ENCODE assay signal across 1 cellular context in genomic region chr11:114259551-114259983, GRCh38.
TF ChIP-seq lines count a peak whose summit lies in the region.

No MANE protein-coding gene starts in this region.

TF ChIP-seq in HEK293, 187 proteins besides CTCF, POLR2A, EP300 and RAD21 (continued from another document):
- TF ChIP-seq ZNF449 (tag by site-specific recombination; IDR thresholded peaks at IDR 0.05) (peak; percentile 31; the same call in 1 of the 2 replicates), ZNF558 (tag by site-specific recombination; IDR thresholded peaks at IDR 0.05) (no peak), ZNF501 (tag by site-specific recombination; IDR thresholded peaks at IDR 0.05) (no peak), SP7 (tag by site-specific recombination; IDR thresholded peaks at IDR 0.05) (peak; percentile 88), ZBTB21 (tag by site-specific recombination; IDR thresholded peaks at IDR 0.05) (no peak), ZNF146 (tag by site-specific recombination; IDR thresholded peaks at IDR 0.05) (no peak), ZNF571 (tag by site-specific recombination; IDR thresholded peaks at IDR 0.05) (no peak), ZNF48 (tag by site-specific recombination; IDR thresholded peaks at IDR 0.05) (no peak), ZNF202 (tag by site-specific recombination; IDR thresholded peaks at IDR 0.05; ENCODE audit: borderline replicate concordance) (no peak), ZNF37A (tag by site-specific recombination; IDR thresholded peaks at IDR 0.05) (no peak), ZNF585B (tag by site-specific recombination; IDR thresholded peaks at IDR 0.05) (no peak), GLIS2 (tag by site-specific recombination; IDR thresholded peaks at IDR 0.05) (0 out of 2 replicates have a peak, but pooled peaks have one; percentile 31), SP2 (tag by site-specific recombination; IDR thresholded peaks at IDR 0.05) (no peak), ZNF529 (tag by site-specific recombination; IDR thresholded peaks at IDR 0.05; ENCODE audit: insufficient replicate concordance) (no peak), HOXC10 (CRISPR knock-in tag; IDR thresholded peaks at IDR 0.05) (no peak), ZNF174 (tag by site-specific recombination; IDR thresholded peaks at IDR 0.05) (no peak), ZNF324 (tag by site-specific recombination; IDR thresholded peaks at IDR 0.05) (no peak), ZNF138 (tag by site-specific recombination; IDR thresholded peaks at IDR 0.05; ENCODE audit: borderline replicate concordance) (no peak), ZNF544 (tag by site-specific recombination; IDR thresholded peaks at IDR 0.05) (no peak), ZNF362 (tag by site-specific recombination; IDR thresholded peaks at IDR 0.05) (no peak), PRDM1 (tag by site-specific recombination; IDR thresholded peaks at IDR 0.05) (no peak), ZNF596 (tag by site-specific recombination; IDR thresholded peaks at IDR 0.05) (peak; percentile 86), HOXD13 (CRISPR knock-in tag; IDR thresholded peaks at IDR 0.05; ENCODE audit: borderline replicate concordance) (no peak), ZNF777 (tag by site-specific recombination; IDR thresholded peaks at IDR 0.05; ENCODE audit: borderline replicate concordance) (no peak), SALL2 (tag by site-specific recombination; IDR thresholded peaks at IDR 0.05; ENCODE audit: borderline replicate concordance) (no peak), ZNF600 (tag by site-specific recombination; IDR thresholded peaks at IDR 0.05) (no peak), ZNF747 (tag by site-specific recombination; IDR thresholded peaks at IDR 0.05) (no peak), FEZF1 (tag by site-specific recombination; IDR thresholded peaks at IDR 0.05) (peak; percentile 55; the same call in 1 of the 2 replicates), SCRT1 (tag by site-specific recombination; IDR thresholded peaks at IDR 0.05; ENCODE audit: borderline replicate concordance) (no peak), MZF1 (tag by site-specific recombination; IDR thresholded peaks at IDR 0.05; ENCODE audit: borderline replicate concordance) (no peak), ZNF211 (tag by site-specific recombination; IDR thresholded peaks at IDR 0.05; ENCODE audit: low read depth) (no peak), RBAK (tag by site-specific recombination; IDR thresholded peaks at IDR 0.05) (no peak), ZNF830 (tag by site-specific recombination; IDR thresholded peaks at IDR 0.05; ENCODE audit: low read depth) (no peak), ZNF292 (tag by site-specific recombination; IDR thresholded peaks at IDR 0.05; ENCODE audit: borderline replicate concordance, low read depth) (no peak), ZNF184 (tag by site-specific recombination; IDR thresholded peaks at IDR 0.05) (no peak), ZNF121 (tag by site-specific recombination; IDR thresholded peaks at IDR 0.05) (no peak), ZNF157 (tag by site-specific recombination; IDR thresholded peaks at IDR 0.05) (no peak), BCL11A (tag by site-specific recombination; IDR thresholded peaks at IDR 0.05; ENCODE audit: low read depth) (no peak), ZNF610 (tag by site-specific recombination; IDR thresholded peaks at IDR 0.05; ENCODE audit: borderline replicate concordance) (peak; percentile 87; the same call in 1 of the 2 replicates), ZNF280C (tag by site-specific recombination; IDR thresholded peaks at IDR 0.05) (no peak), ZNF654 (tag by site-specific recombination; IDR thresholded peaks at IDR 0.05; ENCODE audit: low read depth) (no peak), REPIN1 (tag by site-specific recombination; IDR thresholded peaks at IDR 0.05; ENCODE audit: low read depth) (no peak), ZNF660 (tag by site-specific recombination; IDR thresholded peaks at IDR 0.05) (peak; percentile 65; the same call in 1 of the 2 replicates), ZNF707 (tag by site-specific recombination; IDR thresholded peaks at IDR 0.05) (no peak), SETDB1 (IDR thresholded peaks at IDR 0.05; ENCODE audit: insufficient read length, low read length) (no peak), ZNF677 (tag by site-specific recombination; IDR thresholded peaks at IDR 0.05) (no peak)
- TF ChIP-seq, protein P1, sequence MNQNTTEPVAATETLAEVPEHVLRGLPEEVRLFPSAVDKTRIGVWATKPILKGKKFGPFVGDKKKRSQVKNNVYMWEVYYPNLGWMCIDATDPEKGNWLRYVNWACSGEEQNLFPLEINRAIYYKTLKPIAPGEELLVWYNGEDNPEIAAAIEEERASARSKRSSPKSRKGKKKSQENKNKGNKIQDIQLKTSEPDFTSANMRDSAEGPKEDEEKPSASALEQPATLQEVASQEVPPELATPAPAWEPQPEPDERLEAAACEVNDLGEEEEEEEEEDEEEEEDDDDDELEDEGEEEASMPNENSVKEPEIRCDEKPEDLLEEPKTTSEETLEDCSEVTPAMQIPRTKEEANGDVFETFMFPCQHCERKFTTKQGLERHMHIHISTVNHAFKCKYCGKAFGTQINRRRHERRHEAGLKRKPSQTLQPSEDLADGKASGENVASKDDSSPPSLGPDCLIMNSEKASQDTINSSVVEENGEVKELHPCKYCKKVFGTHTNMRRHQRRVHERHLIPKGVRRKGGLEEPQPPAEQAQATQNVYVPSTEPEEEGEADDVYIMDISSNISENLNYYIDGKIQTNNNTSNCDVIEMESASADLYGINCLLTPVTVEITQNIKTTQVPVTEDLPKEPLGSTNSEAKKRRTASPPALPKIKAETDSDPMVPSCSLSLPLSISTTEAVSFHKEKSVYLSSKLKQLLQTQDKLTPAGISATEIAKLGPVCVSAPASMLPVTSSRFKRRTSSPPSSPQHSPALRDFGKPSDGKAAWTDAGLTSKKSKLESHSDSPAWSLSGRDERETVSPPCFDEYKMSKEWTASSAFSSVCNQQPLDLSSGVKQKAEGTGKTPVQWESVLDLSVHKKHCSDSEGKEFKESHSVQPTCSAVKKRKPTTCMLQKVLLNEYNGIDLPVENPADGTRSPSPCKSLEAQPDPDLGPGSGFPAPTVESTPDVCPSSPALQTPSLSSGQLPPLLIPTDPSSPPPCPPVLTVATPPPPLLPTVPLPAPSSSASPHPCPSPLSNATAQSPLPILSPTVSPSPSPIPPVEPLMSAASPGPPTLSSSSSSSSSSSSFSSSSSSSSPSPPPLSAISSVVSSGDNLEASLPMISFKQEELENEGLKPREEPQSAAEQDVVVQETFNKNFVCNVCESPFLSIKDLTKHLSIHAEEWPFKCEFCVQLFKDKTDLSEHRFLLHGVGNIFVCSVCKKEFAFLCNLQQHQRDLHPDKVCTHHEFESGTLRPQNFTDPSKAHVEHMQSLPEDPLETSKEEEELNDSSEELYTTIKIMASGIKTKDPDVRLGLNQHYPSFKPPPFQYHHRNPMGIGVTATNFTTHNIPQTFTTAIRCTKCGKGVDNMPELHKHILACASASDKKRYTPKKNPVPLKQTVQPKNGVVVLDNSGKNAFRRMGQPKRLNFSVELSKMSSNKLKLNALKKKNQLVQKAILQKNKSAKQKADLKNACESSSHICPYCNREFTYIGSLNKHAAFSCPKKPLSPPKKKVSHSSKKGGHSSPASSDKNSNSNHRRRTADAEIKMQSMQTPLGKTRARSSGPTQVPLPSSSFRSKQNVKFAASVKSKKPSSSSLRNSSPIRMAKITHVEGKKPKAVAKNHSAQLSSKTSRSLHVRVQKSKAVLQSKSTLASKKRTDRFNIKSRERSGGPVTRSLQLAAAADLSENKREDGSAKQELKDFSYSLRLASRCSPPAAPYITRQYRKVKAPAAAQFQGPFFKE (tag by site-specific recombination; IDR thresholded peaks at IDR 0.05; ENCODE audit: borderline replicate concordance) = no peak
- TF ChIP-seq, protein P2, sequence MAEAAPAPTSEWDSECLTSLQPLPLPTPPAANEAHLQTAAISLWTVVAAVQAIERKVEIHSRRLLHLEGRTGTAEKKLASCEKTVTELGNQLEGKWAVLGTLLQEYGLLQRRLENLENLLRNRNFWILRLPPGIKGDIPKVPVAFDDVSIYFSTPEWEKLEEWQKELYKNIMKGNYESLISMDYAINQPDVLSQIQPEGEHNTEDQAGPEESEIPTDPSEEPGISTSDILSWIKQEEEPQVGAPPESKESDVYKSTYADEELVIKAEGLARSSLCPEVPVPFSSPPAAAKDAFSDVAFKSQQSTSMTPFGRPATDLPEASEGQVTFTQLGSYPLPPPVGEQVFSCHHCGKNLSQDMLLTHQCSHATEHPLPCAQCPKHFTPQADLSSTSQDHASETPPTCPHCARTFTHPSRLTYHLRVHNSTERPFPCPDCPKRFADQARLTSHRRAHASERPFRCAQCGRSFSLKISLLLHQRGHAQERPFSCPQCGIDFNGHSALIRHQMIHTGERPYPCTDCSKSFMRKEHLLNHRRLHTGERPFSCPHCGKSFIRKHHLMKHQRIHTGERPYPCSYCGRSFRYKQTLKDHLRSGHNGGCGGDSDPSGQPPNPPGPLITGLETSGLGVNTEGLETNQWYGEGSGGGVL (tag by site-specific recombination; IDR thresholded peaks at IDR 0.05) = no peak
- TF ChIP-seq, protein P3, sequence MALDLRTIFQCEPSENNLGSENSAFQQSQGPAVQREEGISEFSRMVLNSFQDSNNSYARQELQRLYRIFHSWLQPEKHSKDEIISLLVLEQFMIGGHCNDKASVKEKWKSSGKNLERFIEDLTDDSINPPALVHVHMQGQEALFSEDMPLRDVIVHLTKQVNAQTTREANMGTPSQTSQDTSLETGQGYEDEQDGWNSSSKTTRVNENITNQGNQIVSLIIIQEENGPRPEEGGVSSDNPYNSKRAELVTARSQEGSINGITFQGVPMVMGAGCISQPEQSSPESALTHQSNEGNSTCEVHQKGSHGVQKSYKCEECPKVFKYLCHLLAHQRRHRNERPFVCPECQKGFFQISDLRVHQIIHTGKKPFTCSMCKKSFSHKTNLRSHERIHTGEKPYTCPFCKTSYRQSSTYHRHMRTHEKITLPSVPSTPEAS (tag by site-specific recombination; IDR thresholded peaks at IDR 0.05) = no peak
